Comparison of ENCODE assay signal across 22 cellular contexts in the genomic region with DNA sequence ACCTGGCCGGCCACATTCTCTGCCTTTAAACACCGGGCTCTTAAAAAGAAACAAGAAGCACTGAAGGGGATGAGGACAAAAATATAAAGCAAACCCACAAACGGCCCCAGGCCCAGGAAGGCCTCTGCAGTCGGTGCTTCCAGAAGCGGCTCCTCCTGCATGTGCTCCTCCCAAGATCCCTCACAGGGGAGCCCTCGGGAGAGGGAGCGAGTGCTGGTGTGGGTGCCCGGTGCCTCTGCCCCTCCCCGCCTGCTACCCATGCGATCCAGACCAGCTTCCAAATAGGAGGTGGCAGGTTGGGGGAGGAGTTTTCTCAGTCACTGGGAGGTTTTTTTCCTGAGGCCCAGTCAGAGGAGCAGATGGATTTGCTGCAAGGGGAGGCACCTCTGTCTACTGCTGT.
"Had no signal": no experiment of that assay in that cellular context is flagged by ENCODE, and none has a peak within 500 bp of the region (broad histone marks: within the 10 kb centered on the region; RNA-seq: fewer than 3 reads in every experiment).

No MANE protein-coding gene starts in this region.

- H3K4me3 Mint-ChIP-seq: activated CD8-positive, alpha-beta T cell treated with anti-CD3 and anti-CD28 coated beads for 36 hours; activated naive CD8-positive, alpha-beta T cell; activated T-helper 1 cell treated with anti-CD3 and anti-CD28 coated beads, Interleukin-12 subunit alpha, Interleukin-12 subunit beta, Interleukin-2, Interleukin-4 antibody, amounts not matched to agents 30 ng/mL and 10 ng/mL and 1 ng/mL, durations not matched to agents 14 hours and 24 hours and 36 hours; brain; central memory CD8-positive, alpha-beta T cell had no signal

- DNase-seq: activated CD4-positive, CD25-positive, alpha-beta regulatory T cell; activated CD8-positive, alpha-beta memory T cell treated with anti-CD3 and anti-CD28 coated beads, Interleukin-2, amount 50 U/mL, for 4 hours; activated CD8-positive, alpha-beta T cell treated with anti-CD3 and anti-CD28 coated beads for 36 hours; activated effector memory CD4-positive, alpha-beta T cell treated with Interleukin-2 at 50 U/mL for 16 hours; activated naive CD4-positive, alpha-beta T cell; amygdala; MM.1S; NCI-H1105; NCI-H1436; NCI-H1694 treated with DMSO at 0.1 percent for 48 hours; NCI-H2029 treated with DMSO at 0.1 percent for 48 hours; NCI-H446; NCI-H524; PC-3; SHP77 treated with DMSO at 0.1 percent for 48 hours; T-helper 2 cell; T1000 had no signal

- H3K27ac ChIP-seq: VCaP had no signal

- H3K9me3 Mint-ChIP-seq: activated CD8-positive, alpha-beta T cell treated with anti-CD3 and anti-CD28 coated beads for 36 hours; activated T-helper 1 cell treated with anti-CD3 and anti-CD28 coated beads, Interleukin-12 subunit alpha, Interleukin-12 subunit beta, Interleukin-2, Interleukin-4 antibody, amounts not matched to agents 30 ng/mL and 10 ng/mL and 1 ng/mL, durations not matched to agents 14 hours and 24 hours and 36 hours; central memory CD8-positive, alpha-beta T cell had no signal

- ATAC-seq: activated CD8-positive, alpha-beta T cell treated with anti-CD3 and anti-CD28 coated beads for 36 hours; PC-3 had no signal

- H3K27ac Mint-ChIP-seq: activated CD8-positive, alpha-beta T cell treated with anti-CD3 and anti-CD28 coated beads for 36 hours; activated naive CD8-positive, alpha-beta T cell; activated T-helper 1 cell treated with anti-CD3 and anti-CD28 coated beads, Interleukin-12 subunit alpha, Interleukin-12 subunit beta, Interleukin-2, Interleukin-4 antibody, amounts not matched to agents 30 ng/mL and 10 ng/mL and 1 ng/mL, durations not matched to agents 14 hours and 24 hours and 36 hours had no signal

- H3K27me3 Mint-ChIP-seq: activated CD8-positive, alpha-beta T cell treated with anti-CD3 and anti-CD28 coated beads for 36 hours; activated naive CD8-positive, alpha-beta T cell; central memory CD8-positive, alpha-beta T cell had no signal
